Comparison of ENCODE assay signal across 8 cellular contexts in the genomic region with DNA sequence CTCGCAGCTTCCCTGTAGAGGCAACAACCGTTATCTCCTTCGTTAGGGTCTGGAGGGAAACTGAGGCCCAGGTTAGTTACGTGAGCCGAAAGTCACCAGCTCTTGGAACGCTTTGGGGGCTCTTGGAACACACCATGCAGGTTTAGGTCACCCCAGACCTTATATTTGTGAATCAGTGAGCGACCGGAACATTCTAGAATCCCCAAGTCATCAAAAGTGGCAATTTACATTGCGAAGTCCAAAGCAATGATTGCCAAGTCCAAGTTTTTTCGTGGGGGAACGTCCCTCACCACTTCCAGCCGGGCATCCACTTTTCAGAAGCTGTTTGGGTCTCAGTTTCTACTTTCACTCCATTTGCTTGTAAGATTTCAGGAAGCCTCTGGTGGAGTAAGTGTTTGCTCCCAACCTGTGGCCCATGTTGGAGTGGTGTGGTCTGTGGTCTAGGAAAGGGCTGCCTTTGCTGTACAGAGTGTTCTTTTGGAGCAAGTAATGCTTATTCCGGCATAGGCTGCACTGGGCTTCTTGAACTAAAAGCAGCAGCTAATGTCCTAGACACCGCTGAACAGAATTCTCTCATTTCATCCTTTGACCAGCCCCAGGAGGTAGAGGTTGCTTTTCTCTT. TPM values are rescaled to one million over a fixed set of nuclear protein-coding genes. Genes with fewer than 3 reads are reported as not detected.
DNase-seq lines count a peak whose midpoint lies in the region; ATAC-seq, FAIRE-seq and TF ChIP-seq lines count a peak whose summit lies in the region.

No MANE protein-coding gene starts in this region.

- CTCF ChIA-PET in activated CD4-positive, alpha-beta memory T cell treated with anti-CD3 and anti-CD28 coated beads for 36 hours (lab: Charles Lee) = interaction anchor here (0.8 to 2.1 kb wide), 6 partner anchors 18 to 191 kb away, joined by 3 to 11 read pairs (median 4); a partner anchor contains a TSS

- H3K4me1 ChIP-seq in gastroesophageal sphincter (peaks cover 0 to 25% (median 13%) of the 10 kb centered on the region in 3 donors), gastrocnemius medialis (peaks cover 16% of the 10 kb centered on the region in 2 donors)

- H3K9me3 ChIP-seq in gastroesophageal sphincter = no peaks in the 10 kb centered on the region
- no peaks in the 10 kb centered on the region for H3K9me3 ChIP-seq in gastrocnemius medialis

- no peak for TF ChIP-seq EP300 in gastroesophageal sphincter (IDR thresholded peaks at IDR 0.05)

- H3K27ac Mint-ChIP-seq in activated CD4-positive, alpha-beta memory T cell treated with anti-CD3 and anti-CD28 coated beads for 36 hours = peak overlapping the region; percentile 89

- ATAC-seq in gastroesophageal sphincter (no peak), gastrocnemius medialis (no peak)

- in situ Hi-C loops in gastrocnemius medialis (cut with MboI; ENCODE audit: low sequenced_read_pairs in 4 of 4) = no loop called here

- POLR2A ChIA-PET in activated CD4-positive, alpha-beta memory T cell treated with anti-CD3 and anti-CD28 coated beads for 36 hours (lab: Charles Lee) = interaction anchor here (0.7 to 1.8 kb wide), 7 partner anchors 14 to 150 kb away, joined by 3 to 7 read pairs (median 4); a partner anchor contains a TSS

- H3K9me3 Mint-ChIP-seq in activated CD4-positive, alpha-beta memory T cell treated with anti-CD3 and anti-CD28 coated beads for 36 hours = no peaks in the 10 kb centered on the region

- H3K4me1 Mint-ChIP-seq in activated CD4-positive, alpha-beta memory T cell treated with anti-CD3 and anti-CD28 coated beads for 36 hours (ENCODE audit: low read depth) = peaks cover 38% of the 10 kb centered on the region

- H3K36me3 Mint-ChIP-seq in activated CD4-positive, alpha-beta memory T cell treated with anti-CD3 and anti-CD28 coated beads for 36 hours = no peaks in the 10 kb centered on the region

- TF ChIP-seq CTCF in gastroesophageal sphincter (IDR thresholded peaks at IDR 0.05) (no peak), gastrocnemius medialis (IDR thresholded peaks at IDR 0.05 in 4 of 5, conservative IDR thresholded peaks at IDR 0.05 in 1 of 5) (no peak)

- 37 to 38% methylated on average over 10 to 11 of the region's 14 CpGs for WGBS in gastroesophageal sphincter (ENCODE audit: low coverage in 1 of 2), 2 donors

- H3K27ac ChIP-seq in gastroesophageal sphincter = peak overlapping the region; percentile 79 to 98 (median 96)
- H3K27ac ChIP-seq in gastrocnemius medialis = peak overlapping the region; percentile 75 to 86 (median 78)

- TF ChIP-seq POLR2A in gastroesophageal sphincter (IDR thresholded peaks at IDR 0.05) (no peak), gastrocnemius medialis (IDR thresholded peaks at IDR 0.05) (no peak)

- H3K4me3 Mint-ChIP-seq in activated CD4-positive, alpha-beta memory T cell treated with anti-CD3 and anti-CD28 coated beads for 36 hours = peak overlapping the region; percentile 70

- H3K36me3 ChIP-seq in gastroesophageal sphincter (no peaks in the 10 kb centered on the region), gastrocnemius medialis (no peaks in the 10 kb centered on the region)

- no peaks in the 10 kb centered on the region for H3K27me3 Mint-ChIP-seq in activated CD4-positive, alpha-beta memory T cell treated with anti-CD3 and anti-CD28 coated beads for 36 hours

- H3K4me3 ChIP-seq in gastroesophageal sphincter (peak overlapping the region; percentile 44 to 79), gastrocnemius medialis (peak overlapping the region; percentile 54 to 74 (median 62))

- intact Hi-C loops in activated CD4-positive, alpha-beta memory T cell treated with anti-CD3 and anti-CD28 coated beads for 36 hours (cut with micrococcal nuclease) = loop anchor here (1.0 to 10.0 kb wide), 7 partner anchors 32 to 1837 kb away; a partner anchor contains a TSS
- intact Hi-C loops in gastrocnemius medialis (cut with DNase I; ENCODE audit: low total_unique reads) = loop anchor here (2.0 to 5.0 kb wide), 2 partner anchors 33 to 185 kb away; a partner anchor contains a TSS

- FAIRE-seq in GM19239 (lab: Jason Lieb, UNC) = peak; percentile 14

- H3K27me3 ChIP-seq in gastroesophageal sphincter (no peaks in the 10 kb centered on the region), gastrocnemius medialis (peaks cover 4 to 25% (median 23%) of the 10 kb centered on the region in 3 donors)

- no peak for DNase-seq in GM19239 (ENCODE audit: insufficient read length, low spot score)
- peak; percentile 21 for DNase-seq in activated CD4-positive, alpha-beta memory T cell treated with anti-CD3 and anti-CD28 coated beads for 36 hours
- no peak for DNase-seq in gastrocnemius medialis
- DNase-seq in HPDE6-E6E7 (ENCODE audit: extremely low spot score) = no peak
- DNase-seq in NCI-H1417 treated with DMSO at 0.1 percent for 48 hours (lab: John Stamatoyannopoulos, UW) = no peak
- no peak for DNase-seq in NCI-H1048 (lab: John Stamatoyannopoulos, UW)
- no peak for DNase-seq in NCI-H1694 (lab: John Stamatoyannopoulos, UW)

RNA-seq across cellular contexts. Expression of a gene that starts 32.8 kb away (rescaled TPM):
- total RNA-seq in activated CD4-positive, alpha-beta memory T cell treated with anti-CD3 and anti-CD28 coated beads for 36 hours = 1 to 10 TPM; 1.1 to 1.2 TPM
- 10 to 100 TPM in 3 of 4 donors, 1 to 10 TPM in 1; 9.2 to 18.1 (median 12.7) TPM for total RNA-seq in gastroesophageal sphincter
- total RNA-seq in gastrocnemius medialis = 1 to 10 TPM; 4.3 to 6.9 (median 5.9) TPM
